ENCODE assay signal across 23 cellular contexts in genomic region chr5:139090566-139090965, GRCh38.
"Had no signal": no experiment of that assay in that cellular context is flagged by ENCODE, and none has a peak within 500 bp of the region (broad histone marks: within the 10 kb centered on the region; RNA-seq: fewer than 3 reads in every experiment).

No MANE protein-coding gene starts in this region.

- ATAC-seq: HepG2 had no signal

- H3K4me3 ChIP-seq: MG63, SJSA1, SK-N-MC had no signal

- DNase-seq: IMR-90, Karpas-422, KG1, MG63, NCI-H1092, NCI-H1105 treated with DMSO at 0.1 percent for 48 hours, NCI-H1417 treated with DMSO at 0.1 percent for 48 hours, NCI-H146, NCI-H1694 treated with DMSO at 0.1 percent for 48 hours, NCI-H1930, NCI-H2081, NCI-H2107, NCI-H226, NCI-H446, NCI-H510A, NCI-H524 treated with DMSO at 0.1 percent for 48 hours, NCI-H82, Right ventricle myocardium superior, RPMI8226, SIG-M5 had no signal

- H3K4me1 ChIP-seq: SJSA1 had no signal

- H3K9me3 ChIP-seq: MG63, SJSA1 had no signal

- H3K36me3 ChIP-seq: MG63, SJSA1 had no signal

- H3K27me3 ChIP-seq: MG63, SJSA1 had no signal

- H3K27ac ChIP-seq: SJSA1, SK-N-MC had no signal
